20 cellular contexts compared by ENCODE assay signal in the genomic region with DNA sequence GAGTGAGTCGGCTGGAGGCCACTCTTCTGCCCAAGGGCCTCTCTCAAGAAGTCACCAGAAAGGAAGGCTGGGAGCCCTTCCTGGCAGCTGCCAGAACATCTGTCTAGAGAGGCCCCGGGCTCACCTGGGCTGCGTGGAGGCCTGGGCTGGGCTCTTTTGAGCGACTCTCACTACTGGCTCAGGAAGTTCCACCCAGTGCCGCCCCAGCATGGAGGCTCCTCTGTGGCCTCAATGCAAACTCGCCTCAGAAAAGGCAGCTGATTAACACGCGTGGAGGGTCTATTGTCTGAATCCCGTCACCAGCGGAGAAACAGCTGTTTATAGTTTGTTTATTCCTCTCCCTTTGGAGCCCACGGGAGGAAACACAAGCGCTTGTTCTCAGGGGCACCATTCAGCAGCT. TPM values are rescaled to one million over a fixed set of nuclear protein-coding genes. Genes with fewer than 3 reads are reported as not detected.
DNase-seq lines count a peak whose midpoint lies in the region; ATAC-seq, FAIRE-seq and TF ChIP-seq lines count a peak whose summit lies in the region.
"Had no signal": no experiment of that assay in that cellular context is flagged by ENCODE, and none has a peak within 500 bp of the region (broad histone marks: within the 10 kb centered on the region; RNA-seq: fewer than 3 reads in every experiment).

No MANE protein-coding gene starts in this region.

- H3K36me3 Mint-ChIP-seq in activated naive CD4-positive, alpha-beta T cell treated with anti-CD3 and anti-CD28 coated beads, Interleukin-2, amount 10 ng/mL, durations not matched to agents 7 days and 5 days: peaks cover 60% of the 10 kb centered on the region

- peak; percentile 70 for ATAC-seq in foreskin keratinocyte
- ATAC-seq: A549 had no signal

- H3K9me3 ChIP-seq in HUES48 (ENCODE audit: control insufficient read depth, insufficient read depth, low read length): no peaks in the 10 kb centered on the region
- H3K9me3 ChIP-seq: A549, BE2C, Caco-2 had no signal

- no peak overlapping the region for H3K9ac ChIP-seq in HUES48 (ENCODE audit: low read depth, low read length)

- H3K4me3 ChIP-seq in HUES48 (ENCODE audit: low read depth, low read length) (no peak overlapping the region), dorsolateral prefrontal cortex (no peak overlapping the region)
- H3K4me3 ChIP-seq: A549 had no signal

- CTCF ChIA-PET in activated naive CD4-positive, alpha-beta T cell treated with anti-CD3 and anti-CD28 coated beads, Interleukin-2, amount 10 ng/mL, durations not matched to agents 7 days and 5 days (lab: Charles Lee): interaction anchor here (1.2 kb wide), 1 partner anchor 20 kb away, joined by 3 read pairs; no protein-coding TSS in a partner anchor

- H3K27ac Mint-ChIP-seq in activated naive CD4-positive, alpha-beta T cell treated with anti-CD3 and anti-CD28 coated beads, Interleukin-2, amount 10 ng/mL, durations not matched to agents 7 days and 5 days: peak overlapping the region; percentile 64
- H3K27ac Mint-ChIP-seq: HFFc6 had no signal

- no peak for FAIRE-seq in urothelium cell line (lab: Jason Lieb, UNC)
- FAIRE-seq: A549, GM12892, GM19239, H1, HTR-8/SVneo had no signal

- H3K4me1 Mint-ChIP-seq in activated naive CD4-positive, alpha-beta T cell treated with anti-CD3 and anti-CD28 coated beads, Interleukin-2, amount 10 ng/mL, durations not matched to agents 7 days and 5 days: peaks cover 63% of the 10 kb centered on the region

- H3K9me3 Mint-ChIP-seq in activated naive CD4-positive, alpha-beta T cell treated with anti-CD3 and anti-CD28 coated beads, Interleukin-2, amount 10 ng/mL, durations not matched to agents 7 days and 5 days: peaks cover 6% of the 10 kb centered on the region
- H3K9me3 Mint-ChIP-seq: CD8-positive, alpha-beta memory T cell; HFFc6 had no signal

- H3K27ac ChIP-seq in HUES48 (ENCODE audit: low read depth, low read length) (peak overlapping the region; percentile 42), foreskin keratinocyte (no peak overlapping the region), dorsolateral prefrontal cortex (no peak overlapping the region)
- H3K27ac ChIP-seq: A549 had no signal

- H3K27me3 ChIP-seq in HUES48 (ENCODE audit: control insufficient read depth, insufficient read depth, low read length) (no peaks in the 10 kb centered on the region), foreskin keratinocyte (no peaks in the 10 kb centered on the region), dorsolateral prefrontal cortex (no peaks in the 10 kb centered on the region)
- H3K27me3 ChIP-seq: BE2C had no signal

- TF ChIP-seq CTCF in foreskin keratinocyte (conservative IDR thresholded peaks at IDR 0.05) (no peak), dorsolateral prefrontal cortex (IDR thresholded peaks at IDR 0.05 in 54 of 56, conservative IDR thresholded peaks at IDR 0.05 in 2 of 56; ENCODE audit: low read depth in 1 of 56, partially characterized antibody in 56 of 56) (no peak)

- H3K4me1 ChIP-seq in HUES48 (ENCODE audit: control insufficient read depth, insufficient read depth, low read length) (peaks cover 17% of the 10 kb centered on the region; the same call in 1 of the 2 replicates), foreskin keratinocyte (no peaks in the 10 kb centered on the region)
- H3K4me1 ChIP-seq: A549, Caco-2 had no signal

- no peak overlapping the region for H3K4me3 Mint-ChIP-seq in activated naive CD4-positive, alpha-beta T cell treated with anti-CD3 and anti-CD28 coated beads, Interleukin-2, amount 10 ng/mL, durations not matched to agents 7 days and 5 days
- H3K4me3 Mint-ChIP-seq: CD14-positive monocyte; CD8-positive, alpha-beta memory T cell; HFFc6 had no signal

- intact Hi-C loops in dorsolateral prefrontal cortex (cut with DNase I): no loop called here

- H3K27me3 Mint-ChIP-seq in activated naive CD4-positive, alpha-beta T cell treated with anti-CD3 and anti-CD28 coated beads, Interleukin-2, amount 10 ng/mL, durations not matched to agents 7 days and 5 days: peaks cover 3% of the 10 kb centered on the region

- H3K36me3 ChIP-seq in HUES48 (ENCODE audit: control insufficient read depth, insufficient read depth, low read length): no peaks in the 10 kb centered on the region
- H3K36me3 ChIP-seq: BE2C had no signal

- no peak for DNase-seq in activated naive CD4-positive, alpha-beta T cell treated with anti-CD3 and anti-CD28 coated beads, Interleukin-2, amount 10 ng/mL, durations not matched to agents 7 days and 5 days
- no peak for DNase-seq in activated naive CD4-positive, alpha-beta T cell treated with Interleukin-2 at 50 U/mL for 16 hours
- DNase-seq in foreskin keratinocyte (no peak), dorsolateral prefrontal cortex (no peak), LoVo (ENCODE audit: low spot score) (no peak), urothelium cell line (ENCODE audit: low spot score) (no peak)
- DNase-seq: BE2C; Caco-2; CD8-positive, alpha-beta memory T cell; DND-41; GDM1; HCEC 1CT; HFFc6 had no signal

RNA-seq across cellular contexts. Expression of a gene that starts 25.3 kb away (rescaled TPM):
- 11.5 and 21.9 TPM in 2 replicates for total RNA-seq in foreskin keratinocyte
- polyA plus RNA-seq in foreskin keratinocyte: 2.4 and 3.2 TPM in 2 replicates
- total RNA-seq in dorsolateral prefrontal cortex: 10 to 100 TPM; 19.0 to 51.6 (median 33.3) TPM
